ENCODE assay signal across 9 cellular contexts in the genomic region with DNA sequence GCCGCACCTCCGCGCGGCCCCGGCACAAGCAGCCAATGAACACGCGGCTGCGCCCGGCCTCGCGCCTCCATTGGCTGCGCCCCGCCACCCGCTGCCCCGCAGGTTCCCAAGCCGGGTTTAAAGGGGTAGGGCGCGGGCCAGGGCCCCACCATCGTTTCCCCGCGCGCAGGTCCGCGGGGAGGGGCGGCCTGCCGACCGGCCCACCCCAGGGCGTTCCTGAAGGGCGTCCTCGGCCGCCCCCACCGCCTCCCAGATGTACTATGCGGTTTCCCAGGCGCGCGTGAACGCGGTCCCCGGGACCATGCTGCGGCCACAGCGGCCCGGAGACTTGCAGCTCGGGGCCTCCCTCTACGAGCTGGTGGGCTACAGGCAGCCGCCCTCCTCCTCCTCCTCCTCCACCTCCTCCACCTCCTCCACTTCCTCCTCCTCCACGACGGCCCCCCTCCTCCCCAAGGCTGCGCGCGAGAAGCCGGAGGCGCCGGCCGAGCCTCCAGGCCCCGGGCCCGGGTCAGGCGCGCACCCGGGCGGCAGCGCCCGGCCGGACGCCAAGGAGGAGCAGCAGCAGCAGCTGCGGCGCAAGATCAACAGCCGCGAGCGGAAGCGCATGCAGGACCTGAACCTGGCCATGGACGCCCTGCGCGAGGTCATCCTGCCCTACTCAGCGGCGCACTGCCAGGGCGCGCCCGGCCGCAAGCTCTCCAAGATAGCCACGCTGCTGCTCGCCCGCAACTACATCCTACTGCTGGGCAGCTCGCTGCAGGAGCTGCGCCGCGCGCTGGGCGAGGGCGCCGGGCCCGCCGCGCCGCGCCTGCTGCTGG. TPM values are rescaled to one million over a fixed set of nuclear protein-coding genes. Genes with fewer than 3 reads are reported as not detected.
DNase-seq lines count a peak whose midpoint lies in the region; ATAC-seq, FAIRE-seq and TF ChIP-seq lines count a peak whose summit lies in the region.
"Had no signal": no experiment of that assay in that cellular context is flagged by ENCODE, and none has a peak within 500 bp of the region (broad histone marks: within the 10 kb centered on the region; RNA-seq: fewer than 3 reads in every experiment).

A gene with protein sequence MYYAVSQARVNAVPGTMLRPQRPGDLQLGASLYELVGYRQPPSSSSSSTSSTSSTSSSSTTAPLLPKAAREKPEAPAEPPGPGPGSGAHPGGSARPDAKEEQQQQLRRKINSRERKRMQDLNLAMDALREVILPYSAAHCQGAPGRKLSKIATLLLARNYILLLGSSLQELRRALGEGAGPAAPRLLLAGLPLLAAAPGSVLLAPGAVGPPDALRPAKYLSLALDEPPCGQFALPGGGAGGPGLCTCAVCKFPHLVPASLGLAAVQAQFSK (plus strand): TSS at position 148 of the 818 bp plus-strand sequence. CDS start 106 bp downstream, at position 254.

- ATAC-seq in GM18861 (IDR thresholded peaks at IDR 0.05; ENCODE audit: unreplicated experiment): no peak

- no peak for FAIRE-seq in astrocyte (lab: Jason Lieb, UNC)
- FAIRE-seq: colon had no signal

- H3K9ac ChIP-seq in GM23248: no peak within 1 kb of the TSS
- H3K9ac ChIP-seq in astrocyte (ENCODE audit: low read length): no peak within 1 kb of the TSS
- H3K9ac ChIP-seq in iPS-18a (ENCODE audit: low read length): no peak within 1 kb of the TSS
- peak within 1 kb of the TSS in 1 of 3 donors; percentile 50 for H3K9ac ChIP-seq in skeletal muscle tissue (ENCODE audit: low read depth in 1 of 3, low read length in 3 of 3)

- peaks cover 61% of the 10 kb centered on the region for H3K27me3 Mint-ChIP-seq in astrocyte (ENCODE audit: low read depth, unreplicated experiment)

- H3K4me1 Mint-ChIP-seq in astrocyte (ENCODE audit: low read depth, unreplicated experiment): peaks cover 8% of the 10 kb centered on the region

- H3K36me3 ChIP-seq in GM23248 (ENCODE audit: low read depth) (no peaks in the 10 kb centered on the region), astrocyte (ENCODE audit: insufficient read depth, low read length) (no peaks in the 10 kb centered on the region), iPS-18a (ENCODE audit: control insufficient read depth, low read depth, low read length) (no peaks in the 10 kb centered on the region), skeletal muscle tissue (ENCODE audit: control insufficient read depth in 3 of 3, insufficient read depth in 3 of 3, low read length in 3 of 3) (no peaks in the 10 kb centered on the region)

- no peaks in the 10 kb centered on the region for H3K9me2 ChIP-seq in GM23248 (ENCODE audit: insufficient read depth)

- H3K4me1 ChIP-seq in GM23248 (ENCODE audit: insufficient read depth): no peaks in the 10 kb centered on the region
- no peaks in the 10 kb centered on the region for H3K4me1 ChIP-seq in astrocyte (ENCODE audit: insufficient read depth, low read length)
- peaks cover 25% of the 10 kb centered on the region for H3K4me1 ChIP-seq in iPS-18a (ENCODE audit: control insufficient read depth, low read depth, low read length)
- peaks cover 11 to 17% (median 15%) of the 10 kb centered on the region in 3 donors for H3K4me1 ChIP-seq in skeletal muscle tissue (ENCODE audit: control insufficient read depth in 3 of 3, insufficient read depth in 3 of 3, low read length in 3 of 3)

- H3K4me3 ChIP-seq in GM23248 (no peak within 1 kb of the TSS), astrocyte (ENCODE audit: insufficient read depth, low read depth, low read length) (no peak within 1 kb of the TSS), iPS-18a (ENCODE audit: low read length) (peak within 1 kb of the TSS; percentile 44), skeletal muscle tissue (ENCODE audit: low read length in 3 of 3) (peak within 1 kb of the TSS; percentile 48 to 72 (median 59))

- peak; percentile 83 for DNase-seq in Ammon's horn (ENCODE audit: low spot score)
- DNase-seq in GM23248: peak; percentile 35
- peak; percentile 82 for DNase-seq in NOMO-1 treated with dmso at 0.1 percent for 144 hours (lab: John Stamatoyannopoulos, UW; ENCODE audit: unreplicated experiment)
- peak; percentile 36 for DNase-seq in astrocyte (ENCODE audit: low read depth)
- no peak for DNase-seq in hepatic stellate cell (ENCODE audit: low spot score)

- H4K20me1 ChIP-seq in GM23248 (ENCODE audit: insufficient read depth) (no peaks in the 10 kb centered on the region), astrocyte (ENCODE audit: insufficient read depth, low read length) (no peaks in the 10 kb centered on the region)

- no peaks in the 10 kb centered on the region for H3K9me3 ChIP-seq in GM23248 (ENCODE audit: low read depth)
- peaks cover 6% of the 10 kb centered on the region for H3K9me3 ChIP-seq in astrocyte (ENCODE audit: insufficient read depth, low read depth, low read length)
- peaks cover 5% of the 10 kb centered on the region for H3K9me3 ChIP-seq in iPS-18a (ENCODE audit: control insufficient read depth, low read depth, low read length)
- H3K9me3 ChIP-seq in skeletal muscle tissue (ENCODE audit: control insufficient read depth in 3 of 3, low read length in 3 of 3): no peaks in the 10 kb centered on the region

- H2AFZ ChIP-seq in GM23248: no peak within 1 kb of the TSS
- H2AFZ ChIP-seq in astrocyte (ENCODE audit: low read depth, low read length): no peak within 1 kb of the TSS

- peaks cover 9% of the 10 kb centered on the region for H3K9me3 Mint-ChIP-seq in astrocyte (ENCODE audit: unreplicated experiment)

- 2 to 3% methylated on average over 73 to 81 of the region's 95 CpGs for WGBS in GM23248 (ENCODE audit: low coverage in 1 of 2, low lambda C conversion rate in 2 of 2, missing lambda C conversion rate in 2 of 2), 2 experiments

- H3K27ac Mint-ChIP-seq in astrocyte (ENCODE audit: unreplicated experiment): no peak within 1 kb of the TSS

- no peak for TF ChIP-seq CTCF in astrocyte (IDR thresholded peaks at IDR 0.05; ENCODE audit: insufficient read depth, low read depth, low read length)

- peak within 1 kb of the TSS; percentile 71 for H3K4me3 Mint-ChIP-seq in astrocyte (ENCODE audit: unreplicated experiment)

- in situ Hi-C loops in GM23248 (cut with MboI): no loop called here

- H3K36me3 Mint-ChIP-seq in astrocyte (ENCODE audit: low read depth, unreplicated experiment): no peaks in the 10 kb centered on the region

- H3K4me2 ChIP-seq in GM23248 (ENCODE audit: unreplicated experiment) (no peak within 1 kb of the TSS), astrocyte (ENCODE audit: low read length) (peak within 1 kb of the TSS; percentile 78)

- H3K27me3 ChIP-seq in GM23248 (replicated peaks; ENCODE audit: insufficient read depth) (peaks cover 90% of the 10 kb centered on the region), astrocyte (ENCODE audit: insufficient read depth, low read length) (peaks cover 86% of the 10 kb centered on the region), iPS-18a (ENCODE audit: control insufficient read depth, insufficient read depth, low read length) (peaks cover 99% of the 10 kb centered on the region), skeletal muscle tissue (ENCODE audit: control insufficient read depth in 3 of 3, insufficient read depth in 3 of 3, low read length in 3 of 3) (peaks cover 72 to 80% (median 75%) of the 10 kb centered on the region in 3 donors)

- no peaks in the 10 kb centered on the region for H3F3A ChIP-seq in GM23248 (ENCODE audit: insufficient read depth)

- H3K27ac ChIP-seq in GM23248: no peak within 1 kb of the TSS
- no peak within 1 kb of the TSS for H3K27ac ChIP-seq in astrocyte (ENCODE audit: low read depth, low read length)
- H3K27ac ChIP-seq in iPS-18a (ENCODE audit: low read length): no peak within 1 kb of the TSS
- no peak within 1 kb of the TSS for H3K27ac ChIP-seq in skeletal muscle tissue (ENCODE audit: low read depth, low read length)

- no peaks in the 10 kb centered on the region for H3K79me2 ChIP-seq in GM23248 (ENCODE audit: insufficient read depth)
- H3K79me2 ChIP-seq in astrocyte (ENCODE audit: insufficient read depth, low read length): no peaks in the 10 kb centered on the region

RNA-seq across cellular contexts. Expression of the gene that starts here (rescaled TPM):
- not detected in 2 replicates for total RNA-seq in GM23248 (2014; rRNA removed; shearing (Covaris generic))
- not detected in 2 replicates for polyA plus RNA-seq in GM23248 (2016; fragmentation: Nextera tagmentation; extraction: Ambion mirVana)
- total RNA-seq in astrocyte: not detected in 2 replicates
- not detected for total RNA-seq in skeletal muscle tissue

Comparison
In these comparisons a context has a peak if more than half of its experiments do, and no peak if none do; other contexts are left out.
1. Peak in DNase-seq in GM23248; RNA of the gene not detected or under 1 TPM.
2. Peak in DNase-seq and H3K4me2 ChIP-seq in astrocyte; RNA of the gene not detected or under 1 TPM.
3. H3K4me3 ChIP-seq: peak in iPS-18a (single experiment) and skeletal muscle tissue (3 of 3); none in GM23248 (single experiment) and astrocyte (single experiment).